Comparison of ENCODE assay signal across 3 cellular contexts in genomic region chr2:138486347-138487198, GRCh38.
TF ChIP-seq lines count a peak whose summit lies in the region.

No MANE protein-coding gene starts in this region.

TF ChIP-seq in Ishikawa, 13 proteins besides CTCF, POLR2A, EP300 and RAD21:
- TF ChIP-seq USF1 (IDR thresholded peaks at IDR 0.05) = no peak
- no peak for TF ChIP-seq TAF1 (IDR thresholded peaks at IDR 0.05; ENCODE audit: low read depth)
- TF ChIP-seq REST (IDR thresholded peaks at IDR 0.05; ENCODE audit: low read depth) = no peak
- TF ChIP-seq FOXM1 (IDR thresholded peaks at IDR 0.05; ENCODE audit: borderline replicate concordance, low read depth) = no peak
- TF ChIP-seq TCF12 (IDR thresholded peaks at IDR 0.05; ENCODE audit: low read depth) = no peak
- TF ChIP-seq CREB1 (IDR thresholded peaks at IDR 0.05; ENCODE audit: low read depth) = no peak
- no peak for TF ChIP-seq MAX (IDR thresholded peaks at IDR 0.05)
- no peak for TF ChIP-seq CEBPB (IDR thresholded peaks at IDR 0.05)
- no peak for TF ChIP-seq TEAD4 (IDR thresholded peaks at IDR 0.05)

TF ChIP-seq in K562, 482 proteins besides CTCF, POLR2A, EP300 and RAD21:
- TF ChIP-seq BCLAF1 (IDR thresholded peaks at IDR 0.05; ENCODE audit: borderline replicate concordance in 1 of 2, control insufficient read depth in 1 of 2, low read depth in 2 of 2, low read length in 1 of 2) (no peak), EP400 (IDR thresholded peaks at IDR 0.05) (no peak), RFX7 (CRISPR knock-in tag; IDR thresholded peaks at IDR 0.05) (no peak), ZBTB8A (IDR thresholded peaks at IDR 0.05; ENCODE audit: partially characterized antibody) (no peak), TEAD4 (IDR thresholded peaks at IDR 0.05; ENCODE audit: low read length) (no peak), TEAD4 (CRISPR knock-in tag; IDR thresholded peaks at IDR 0.05; ENCODE audit: borderline replicate concordance) (no peak), PRDM10 (IDR thresholded peaks at IDR 0.05; ENCODE audit: partially characterized antibody) (peak; percentile 94), THAP12 (CRISPR knock-in tag; IDR thresholded peaks at IDR 0.05) (no peak)
TF ChIP-seq in K562: peak in this region for 1.

TF ChIP-seq in HepG2, 621 proteins besides CTCF, POLR2A, EP300 and RAD21:
- TF ChIP-seq SMC3 (IDR thresholded peaks at IDR 0.05; ENCODE audit: low read length) (peak; percentile 19; the same call in 1 of the 2 replicates), MED1 (CRISPR knock-in tag; IDR thresholded peaks at IDR 0.05) (no peak), STAG1 (CRISPR knock-in tag; IDR thresholded peaks at IDR 0.05) (peak; percentile 62)
